In genomic region chr15:79209116-79209515, GRCh38 we compare ENCODE assay signal across 16 cellular contexts.
"Had no signal": no experiment of that assay in that cellular context is flagged by ENCODE, and none has a peak within 500 bp of the region (broad histone marks: within the 10 kb centered on the region; RNA-seq: fewer than 3 reads in every experiment).

No MANE protein-coding gene starts in this region.

- H3K4me3 ChIP-seq: esophagus muscularis mucosa, gastrocnemius medialis, heart right ventricle, psoas muscle had no signal

- H3K36me3 ChIP-seq: esophagus muscularis mucosa, gastrocnemius medialis, heart right ventricle, neutrophil had no signal

- H3K4me1 ChIP-seq: esophagus muscularis mucosa, gastrocnemius medialis, psoas muscle had no signal

- H3K4me3 Mint-ChIP-seq: naive thymus-derived CD4-positive, alpha-beta T cell had no signal

- H3K9me3 Mint-ChIP-seq: naive thymus-derived CD4-positive, alpha-beta T cell; nephron progenitor cell had no signal

- DNase-seq: effector memory CD4-positive, alpha-beta T cell; gastrocnemius medialis; hypothalamus; kidney; left cardiac atrium; naive thymus-derived CD4-positive, alpha-beta T cell; psoas muscle; retina; small intestine; stimulated activated CD4-positive, alpha-beta T cell treated with anti-CD3 and anti-CD28 coated beads, Interleukin-12 subunit alpha, Interleukin-12 subunit beta, amount 100 ng/mL, for 4 hours; stimulated activated CD4-positive, alpha-beta T cell treated with anti-CD3 and anti-CD28 coated beads, Interleukin-2, amount 100 ng/mL, for 48 hours; stimulated activated naive CD4-positive, alpha-beta T cell treated with Interleukin-2 at 50 U/mL for 16 hours had no signal

- H3K4me1 Mint-ChIP-seq: naive thymus-derived CD4-positive, alpha-beta T cell had no signal

- H3K36me3 Mint-ChIP-seq: naive thymus-derived CD4-positive, alpha-beta T cell had no signal

- ATAC-seq: gastrocnemius medialis; naive thymus-derived CD4-positive, alpha-beta T cell; psoas muscle had no signal

- H3K27ac Mint-ChIP-seq: naive thymus-derived CD4-positive, alpha-beta T cell; nephron progenitor cell had no signal

- H3K9me3 ChIP-seq: esophagus muscularis mucosa, gastrocnemius medialis, heart right ventricle, neutrophil, psoas muscle had no signal
